13 cellular contexts compared by ENCODE assay signal in the genomic region with DNA sequence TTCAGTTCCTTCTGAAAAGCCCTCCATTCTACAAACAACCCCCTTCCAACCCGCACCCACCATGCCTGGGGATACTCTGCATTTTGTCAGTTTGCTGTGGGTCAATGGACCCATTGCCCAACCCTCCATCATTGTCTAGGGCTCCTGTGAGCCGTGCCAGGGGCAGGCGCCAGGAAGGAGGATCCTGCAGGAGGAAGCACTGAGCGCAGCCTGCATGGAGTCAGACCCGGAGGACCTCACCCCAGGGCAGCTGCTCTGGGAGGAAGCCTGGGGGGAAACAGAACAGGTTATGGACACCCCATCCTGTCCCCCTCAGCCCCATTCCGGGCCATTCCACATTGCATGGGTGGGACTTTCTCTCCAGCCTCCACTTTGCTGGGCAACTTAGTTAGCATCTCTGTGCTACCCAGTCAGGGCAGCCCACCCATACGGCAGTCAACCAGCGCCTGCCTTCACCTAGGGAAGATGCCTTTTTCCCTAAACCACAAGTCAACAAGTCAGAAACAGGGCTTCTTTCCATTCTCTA. TPM values are rescaled to one million over a fixed set of nuclear protein-coding genes. Genes with fewer than 3 reads are reported as not detected.
A peak's percentile ranks its signal among the peaks of the same experiment; 100 is the strongest.
DNase-seq lines count a peak whose midpoint lies in the region; ATAC-seq and TF ChIP-seq lines count a peak whose summit lies in the region.
"Had no signal": no experiment of that assay in that cellular context is flagged by ENCODE, and none has a peak within 500 bp of the region (broad histone marks: within the 10 kb centered on the region; RNA-seq: fewer than 3 reads in every experiment).

No MANE protein-coding gene starts in this region.

- no peaks in the 10 kb centered on the region for H3K27me3 Mint-ChIP-seq in activated T-cell treated with anti-CD3 and anti-CD28 coated beads, Interleukin-2, amount 50 U/mL, for 24 hours
- H3K27me3 Mint-ChIP-seq in T-cell: no peaks in the 10 kb centered on the region
- no peaks in the 10 kb centered on the region for H3K27me3 Mint-ChIP-seq in stimulated activated naive CD8-positive, alpha-beta T cell treated with anti-CD3 and anti-CD28 coated beads, Interleukin-15, amount 100 ng/mL, for 72 hours

- peak; percentile 10 to 55 (median 38) for ATAC-seq in T-cell (replicated peaks in 1 of 4)
- peak; percentile 36 for ATAC-seq in stimulated activated naive CD8-positive, alpha-beta T cell treated with anti-CD3 and anti-CD28 coated beads, Interleukin-15, amount 100 ng/mL, for 72 hours
- ATAC-seq in HG03354 (IDR thresholded peaks at IDR 0.05; ENCODE audit: poor library complexity, severe bottlenecking, unreplicated experiment): no peak
- ATAC-seq: left lung had no signal

- H3K9me3 Mint-ChIP-seq in activated T-cell treated with anti-CD3 and anti-CD28 coated beads, Interleukin-2, amount 50 U/mL, for 24 hours: no peaks in the 10 kb centered on the region
- H3K9me3 Mint-ChIP-seq in T-cell: no peaks in the 10 kb centered on the region
- no peaks in the 10 kb centered on the region for H3K9me3 Mint-ChIP-seq in stimulated activated naive CD8-positive, alpha-beta T cell treated with anti-CD3 and anti-CD28 coated beads, Interleukin-15, amount 100 ng/mL, for 72 hours

- CTCF ChIA-PET in T-cell (lab: Charles Lee): no interaction called here

- POLR2A ChIA-PET in T-cell (lab: Charles Lee): no interaction called here

- H3K4me3 Mint-ChIP-seq in activated T-cell treated with anti-CD3 and anti-CD28 coated beads, Interleukin-2, amount 50 U/mL, for 24 hours: no peak overlapping the region
- H3K4me3 Mint-ChIP-seq in T-cell: peak overlapping the region; percentile 17 to 67 (median 21)
- peak overlapping the region; percentile 24 to 70 for H3K4me3 Mint-ChIP-seq in stimulated activated naive CD8-positive, alpha-beta T cell treated with anti-CD3 and anti-CD28 coated beads, Interleukin-15, amount 100 ng/mL, for 72 hours

- H3K4me3 ChIP-seq in fibroblast of pulmonary artery (replicated peaks; ENCODE audit: low read depth, low read length) (no peak overlapping the region), dorsolateral prefrontal cortex (peak overlapping the region in 1 of 59 donors; percentile 19)
- H3K4me3 ChIP-seq: left lung, vagina had no signal

- H3K27me3 ChIP-seq in dorsolateral prefrontal cortex: no peaks in the 10 kb centered on the region
- H3K27me3 ChIP-seq: left lung, vagina had no signal

- intact Hi-C loops in dorsolateral prefrontal cortex (cut with DNase I): loop anchor here in 1 of 2 donors (5.0 kb wide), 1 partner anchor 39 kb away; no protein-coding TSS in a partner anchor

- TF ChIP-seq CTCF in fibroblast of pulmonary artery (IDR thresholded peaks at IDR 0.05; ENCODE audit: low read length, missing control alignments): no peak
- TF ChIP-seq CTCF in dorsolateral prefrontal cortex (IDR thresholded peaks at IDR 0.05 in 54 of 56, conservative IDR thresholded peaks at IDR 0.05 in 2 of 56; ENCODE audit: low read depth in 1 of 56, partially characterized antibody in 56 of 56): no peak

- no peaks in the 10 kb centered on the region for H3K36me3 Mint-ChIP-seq in activated T-cell treated with anti-CD3 and anti-CD28 coated beads, Interleukin-2, amount 50 U/mL, for 24 hours (ENCODE audit: low read depth)
- H3K36me3 Mint-ChIP-seq in T-cell: no peaks in the 10 kb centered on the region

- H3K27ac Mint-ChIP-seq in activated T-cell treated with anti-CD3 and anti-CD28 coated beads, Interleukin-2, amount 50 U/mL, for 24 hours: no peak overlapping the region
- peak overlapping the region; percentile 91 to 94 for H3K27ac Mint-ChIP-seq in T-cell
- peak overlapping the region; percentile 63 to 80 for H3K27ac Mint-ChIP-seq in stimulated activated naive CD8-positive, alpha-beta T cell treated with anti-CD3 and anti-CD28 coated beads, Interleukin-15, amount 100 ng/mL, for 72 hours

- no peak overlapping the region for H3K27ac ChIP-seq in dorsolateral prefrontal cortex
- H3K27ac ChIP-seq: left lung, vagina had no signal

- peak; percentile 35 for DNase-seq in activated T-cell treated with anti-CD3 and anti-CD28 coated beads, Interleukin-2, amount 50 U/mL, for 24 hours
- no peak for DNase-seq in activated T-cell treated with anti-CD3 and anti-CD28 coated beads, Interleukin-2, amount 50 U/mL, for 48 hours
- DNase-seq in T-cell (no peak), fibroblast of pulmonary artery (ENCODE audit: low read depth) (peak; percentile 1), cerebellum (ENCODE audit: low spot score) (no peak), dorsolateral prefrontal cortex (no peak)
- no peak for DNase-seq in stimulated activated naive CD8-positive, alpha-beta T cell treated with anti-CD3 and anti-CD28 coated beads, Interleukin-15, amount 100 ng/mL, for 72 hours
- DNase-seq: DMS53, left lung, NCI-H510A, SHP77 had no signal

- H3K4me1 Mint-ChIP-seq in activated T-cell treated with anti-CD3 and anti-CD28 coated beads, Interleukin-2, amount 50 U/mL, for 24 hours (ENCODE audit: low read depth): peaks cover 50% of the 10 kb centered on the region
- peaks cover 53 to 56% (median 54%) of the 10 kb centered on the region in 3 donors for H3K4me1 Mint-ChIP-seq in T-cell
- H3K4me1 Mint-ChIP-seq in stimulated activated naive CD8-positive, alpha-beta T cell treated with anti-CD3 and anti-CD28 coated beads, Interleukin-15, amount 100 ng/mL, for 72 hours: peaks cover 52% of the 10 kb centered on the region

RNA-seq across cellular contexts. Expression of gene VDAC1, which starts 48.6 kb away (rescaled TPM):
- total RNA-seq in T-cell: 10 to 100 TPM; 45.8 to 58.7 (median 54.6) TPM
- 123 TPM for total RNA-seq in cerebellum
- 100 to 1,000 TPM; 104 to 278 (median 216) TPM for total RNA-seq in dorsolateral prefrontal cortex

Comparison
In these comparisons a context has a peak if more than half of its experiments do, and no peak if none do; other contexts are left out.
1. DNase-seq: peak in activated T-cell treated with anti-CD3 and anti-CD28 coated beads, Interleukin-2, amount 50 U/mL, for 24 hours (single experiment) and fibroblast of pulmonary artery (single experiment); none in activated T-cell treated with anti-CD3 and anti-CD28 coated beads, Interleukin-2, amount 50 U/mL, for 48 hours (0 of 2), T-cell (0 of 34), stimulated activated naive CD8-positive, alpha-beta T cell treated with anti-CD3 and anti-CD28 coated beads, Interleukin-15, amount 100 ng/mL, for 72 hours (0 of 2), cerebellum (single experiment) and dorsolateral prefrontal cortex (0 of 10).